In genomic region chr2:174247474-174248186, GRCh38 we compare ENCODE assay signal across 8 cellular contexts. TPM values are rescaled to one million over a fixed set of nuclear protein-coding genes. Genes with fewer than 3 reads are reported as not detected.
DNase-seq lines count a peak whose midpoint lies in the region; ATAC-seq and TF ChIP-seq lines count a peak whose summit lies in the region.

No MANE protein-coding gene starts in this region.

- ATAC-seq in GM21723 (IDR thresholded peaks at IDR 0.05; ENCODE audit: unreplicated experiment) = peak; percentile 26
- no peak for ATAC-seq in activated naive CD4-positive, alpha-beta T cell treated with anti-CD3 and anti-CD28 coated beads, Interleukin-2, amount 50 U/mL, for 72 hours

- no peaks in the 10 kb centered on the region for H3K9me3 Mint-ChIP-seq in activated naive CD4-positive, alpha-beta T cell treated with anti-CD3 and anti-CD28 coated beads, Interleukin-2, amount 50 U/mL, for 72 hours

- peak overlapping the region; percentile 89 to 93 for H3K27ac Mint-ChIP-seq in activated naive CD4-positive, alpha-beta T cell treated with anti-CD3 and anti-CD28 coated beads, Interleukin-2, amount 50 U/mL, for 72 hours

- H3K4me3 ChIP-seq in GM12865 (ENCODE audit: low read depth, low read length) = peak overlapping the region; percentile 99
- peak overlapping the region; percentile 93 for H3K4me3 ChIP-seq in Jurkat, Clone E6-1 (ENCODE audit: low read length)
- peak overlapping the region; percentile 67 for H3K4me3 ChIP-seq in retinal pigment epithelial cell (ENCODE audit: low read length)

- DNase-seq in GM12865 (ENCODE audit: low read depth) (peak; percentile 37), hepatic stellate cell (ENCODE audit: low spot score) (peak; percentile 11), retinal pigment epithelial cell (ENCODE audit: low read depth) (no peak), D341Med (ENCODE audit: low spot score) (no peak), 8988T (no peak)
- no peak for DNase-seq in Jurkat, Clone E6-1 (ENCODE audit: low read depth, low spot score)
- DNase-seq in activated naive CD4-positive, alpha-beta T cell treated with anti-CD3 and anti-CD28 coated beads, Interleukin-2, amount 50 U/mL, for 72 hours (ENCODE audit: low spot score in 2 of 2) = peak in 1 of 2 donors; percentile 13

- TF ChIP-seq CTCF in GM12865 (IDR thresholded peaks at IDR 0.05; ENCODE audit: insufficient read depth, low read depth, low read length, missing control alignments) = no peak
- no peak for TF ChIP-seq CTCF in retinal pigment epithelial cell (conservative IDR thresholded peaks at IDR 0.05; ENCODE audit: low read depth, low read length)

- peaks cover 10 to 23% of the 10 kb centered on the region in 2 donors for H3K36me3 Mint-ChIP-seq in activated naive CD4-positive, alpha-beta T cell treated with anti-CD3 and anti-CD28 coated beads, Interleukin-2, amount 50 U/mL, for 72 hours

RNA-seq across cellular contexts. Expression of gene OLA1, which starts 0.7 kb away (rescaled TPM):
- polyA plus RNA-seq in Jurkat, Clone E6-1 (2012; ENCODE audit: insufficient read depth, insufficient read length) = 115 TPM
- 100 to 1,000 TPM; 128 to 139 TPM for total RNA-seq in activated naive CD4-positive, alpha-beta T cell treated with anti-CD3 and anti-CD28 coated beads, Interleukin-2, amount 50 U/mL, for 72 hours

Comparison
In these comparisons a context has a peak if more than half of its experiments do, and no peak if none do; other contexts are left out.
1. DNase-seq: peak in GM12865 (single experiment) and hepatic stellate cell (single experiment); none in Jurkat, Clone E6-1 (single experiment), retinal pigment epithelial cell (single experiment), D341Med (single experiment) and 8988T (single experiment).
2. Peak in every context shown above with its lines, with median percentiles within 50 percentile points of each other: H3K4me3 ChIP-seq.